27 cellular contexts compared by ENCODE assay signal in the genomic region with DNA sequence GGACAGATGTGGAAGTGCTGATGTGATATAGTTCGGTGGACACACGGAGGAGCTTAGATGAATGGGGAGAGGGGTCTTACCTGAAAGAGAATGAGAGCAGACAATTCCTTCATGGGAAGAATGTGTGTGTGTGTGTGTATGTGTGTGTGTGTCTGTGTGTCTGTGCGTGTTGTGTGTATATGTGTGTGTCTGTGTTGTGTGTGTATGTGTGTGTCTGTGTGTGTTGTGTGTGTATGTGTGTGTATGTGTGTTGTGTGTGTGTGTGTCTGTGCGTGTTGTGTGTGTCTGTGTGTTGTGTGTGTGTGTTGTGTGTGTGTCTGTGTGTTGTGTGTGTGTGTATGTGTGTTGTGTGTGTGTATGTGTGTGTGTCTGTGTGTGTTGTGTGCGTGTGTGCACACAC.
"Had no signal": no experiment of that assay in that cellular context is flagged by ENCODE, and none has a peak within 500 bp of the region (broad histone marks: within the 10 kb centered on the region; RNA-seq: fewer than 3 reads in every experiment).

No MANE protein-coding gene starts in this region.

- H3K4me1 Mint-ChIP-seq: stimulated activated memory B cell treated with anti-CD40 and anti-IgM and Interleukin-4, amounts not matched to agents 10 μg/mL and 1 μg/mL and 100 μg/mL, for 72 hours had no signal

- H3K4me3 Mint-ChIP-seq: nephron; stimulated activated memory B cell treated with anti-CD40 and anti-IgM and Interleukin-4, amounts not matched to agents 10 μg/mL and 1 μg/mL and 100 μg/mL, for 72 hours; stimulated activated naive CD8-positive, alpha-beta T cell treated with anti-CD3 and anti-CD28 coated beads, Interleukin-15, Interleukin-2, amounts not matched to agents 100 ng/mL and 50 ng/mL, for 24 hours had no signal

- H3K9me3 ChIP-seq: esophagus squamous epithelium, neutrophil, psoas muscle, spleen, tibial artery, upper lobe of right lung had no signal

- H3K79me2 ChIP-seq: hepatocyte had no signal

- H3K9me3 Mint-ChIP-seq: stimulated activated memory B cell treated with anti-CD40 and anti-IgM and Interleukin-4, amounts not matched to agents 10 μg/mL and 1 μg/mL and 100 μg/mL, for 72 hours; stimulated activated naive CD8-positive, alpha-beta T cell treated with anti-CD3 and anti-CD28 coated beads, Interleukin-15, Interleukin-2, amounts not matched to agents 100 ng/mL and 50 ng/mL, for 24 hours had no signal

- H3K4me2 ChIP-seq: hepatocyte had no signal

- ATAC-seq: left colon; left ventricle myocardium superior; psoas muscle; sciatic nerve; stimulated activated memory B cell treated with anti-CD40 and anti-IgM and Interleukin-4, amounts not matched to agents 10 μg/mL and 1 μg/mL and 100 μg/mL, for 72 hours; upper lobe of right lung had no signal

- H3K4me3 ChIP-seq: dorsolateral prefrontal cortex, esophagus squamous epithelium, hepatocyte, lung, psoas muscle, spleen, tibial artery, upper lobe of right lung had no signal

- DNase-seq: cortex of kidney; dorsolateral prefrontal cortex; effector CD8-positive, alpha-beta T cell; esophagus squamous epithelium; foreskin keratinocyte; head of caudate nucleus; kidney; left colon; left ventricle myocardium superior; mesenchymal stem cell; midbrain; psoas muscle; spleen; stimulated activated CD4-positive, alpha-beta T cell treated with anti-CD3 and anti-CD28 coated beads, Interleukin-15, amount 100 ng/mL, for 24 hours; stimulated activated CD4-positive, alpha-beta T cell treated with anti-CD3 and anti-CD28 coated beads, Interleukin-1b, Interleukin-23, amount 100 ng/mL, for 48 hours; stimulated activated CD4-positive, alpha-beta T cell treated with anti-CD3 and anti-CD28 coated beads, Interleukin-4, amount 100 ng/mL, for 24 hours; tibial artery; upper lobe of right lung had no signal

- FAIRE-seq: endometrium, kidney had no signal

- H3K4me1 ChIP-seq: foreskin keratinocyte, psoas muscle, upper lobe of right lung had no signal

- H3K27ac ChIP-seq: dorsolateral prefrontal cortex, epithelial cell of prostate, esophagus squamous epithelium, foreskin keratinocyte, hepatocyte, neutrophil, psoas muscle, spleen, tibial artery, upper lobe of right lung had no signal

- H3K36me3 Mint-ChIP-seq: stimulated activated memory B cell treated with anti-CD40 and anti-IgM and Interleukin-4, amounts not matched to agents 10 μg/mL and 1 μg/mL and 100 μg/mL, for 72 hours had no signal

- H2AFZ ChIP-seq: hepatocyte had no signal

- H3K27ac Mint-ChIP-seq: stimulated activated memory B cell treated with anti-CD40 and anti-IgM and Interleukin-4, amounts not matched to agents 10 μg/mL and 1 μg/mL and 100 μg/mL, for 72 hours; stimulated activated naive CD8-positive, alpha-beta T cell treated with anti-CD3 and anti-CD28 coated beads, Interleukin-15, Interleukin-2, amounts not matched to agents 100 ng/mL and 50 ng/mL, for 24 hours had no signal

- H3K36me3 ChIP-seq: esophagus squamous epithelium, neutrophil, spleen, tibial artery, upper lobe of right lung had no signal
